8 cellular contexts compared by ENCODE assay signal in genomic region chr3:196096382-196096953, GRCh38. TPM values are rescaled to one million over a fixed set of nuclear protein-coding genes. Genes with fewer than 3 reads are reported as not detected.
A peak's percentile ranks its signal among the peaks of the same experiment; 100 is the strongest.
DNase-seq lines count a peak whose midpoint lies in the region; ATAC-seq and TF ChIP-seq lines count a peak whose summit lies in the region.

No MANE protein-coding gene starts in this region.

- intact Hi-C loops in Panc1 (cut with micrococcal nuclease; ENCODE audit: unreplicated experiment) = no loop called here
- intact Hi-C loops in lower lobe of right lung (cut with DNase I) = no loop called here
- intact Hi-C loops in ovary (cut with DNase I) = no loop called here

- POLR2A ChIA-PET in Panc1 (lab: Charles Lee) = no interaction called here

- H3K27ac ChIP-seq in Panc1 (ENCODE audit: low read length) (no peak overlapping the region), lower lobe of right lung (peak overlapping the region; percentile 33), ovary (no peak overlapping the region)

- H3K4me1 ChIP-seq in Panc1 (ENCODE audit: control insufficient read depth, insufficient read depth, low read length) = no peaks in the 10 kb centered on the region
- no peaks in the 10 kb centered on the region for H3K4me1 ChIP-seq in lower lobe of right lung
- H3K4me1 ChIP-seq in ovary (ENCODE audit: insufficient read depth) = no peaks in the 10 kb centered on the region

- H3K27me3 ChIP-seq in Panc1 (ENCODE audit: control insufficient read depth, insufficient read depth, low read length) (no peaks in the 10 kb centered on the region), lower lobe of right lung (ENCODE audit: low read depth) (no peaks in the 10 kb centered on the region), ovary (no peaks in the 10 kb centered on the region)

- H3K36me3 ChIP-seq in Panc1 (ENCODE audit: control insufficient read depth, insufficient read depth, low read length) (no peaks in the 10 kb centered on the region), lower lobe of right lung (no peaks in the 10 kb centered on the region), ovary (no peaks in the 10 kb centered on the region)

- H3K9me3 ChIP-seq in Panc1 (ENCODE audit: control insufficient read depth, insufficient read depth, low read depth, low read length) (no peaks in the 10 kb centered on the region), lower lobe of right lung (no peaks in the 10 kb centered on the region), ovary (no peaks in the 10 kb centered on the region)

- H3K4me3 ChIP-seq in Panc1 (ENCODE audit: low read depth in 2 of 2, low read length in 2 of 2) (no peak overlapping the region), lower lobe of right lung (no peak overlapping the region), ovary (no peak overlapping the region)

- in situ Hi-C loops in Panc1 (cut with HindIII; ENCODE audit: low pct_unique_long_range_greater_than_20kb, low sequenced_read_pairs) = loop anchor here (25.0 kb wide), 1 partner anchor 91 kb away; no protein-coding TSS in a partner anchor

- CTCF ChIA-PET in Panc1 (lab: Charles Lee) = no interaction called here

- peak; percentile 90 for ATAC-seq in GM18868 (IDR thresholded peaks at IDR 0.05; ENCODE audit: unreplicated experiment)
- ATAC-seq in HG02852 (IDR thresholded peaks at IDR 0.05; ENCODE audit: unreplicated experiment) = peak; percentile 79
- peak; percentile 58; the same call in 1 of the 2 replicates for ATAC-seq in Panc1
- ATAC-seq in lower lobe of right lung = peak in 1 of 2 donors; percentile 43

- TF ChIP-seq POLR2A in ovary (IDR thresholded peaks at IDR 0.05) = no peak

- BruUV-seq in Panc1 (replicated peaks; lab: Mats Ljungman, UMichigan) = no TSS peak

- no peak for TF ChIP-seq EP300 in ovary (IDR thresholded peaks at IDR 0.05)

- WGBS in ovary, 3 donors = 68 to 74% (median 73%) methylated on average over 11 of the region's 11 CpGs

- TF ChIP-seq CTCF in Panc1 (IDR thresholded peaks at IDR 0.05) = no peak
- no peak for TF ChIP-seq CTCF in lower lobe of right lung (IDR thresholded peaks at IDR 0.05)
- TF ChIP-seq CTCF in ovary (IDR thresholded peaks at IDR 0.05) = no peak

- DNase-seq in Panc1 (ENCODE audit: low read depth, low spot score) = no peak
- DNase-seq in lower lobe of right lung = no peak
- no peak for DNase-seq in stimulated activated CD4-positive, alpha-beta T cell treated with anti-CD3 and anti-CD28 coated beads, Interleukin-12 subunit alpha, Interleukin-12 subunit beta, amount 100 ng/mL, for 4 hours
- DNase-seq in ovary = no peak
- no peak for DNase-seq in activated T-cell treated with anti-CD3 and anti-CD28 coated beads for 4 hours
- no peak for DNase-seq in NCI-H446 treated with DMSO at 0.1 percent for 48 hours (lab: John Stamatoyannopoulos, UW)

RNA-seq across cellular contexts. Expression of gene TFRC, which starts 14.6 kb away (rescaled TPM):
- total RNA-seq in Panc1 (2021; ENCODE audit: unreplicated experiment) (604 TPM), lower lobe of right lung (478 TPM), ovary (100 to 1,000 TPM in 6 of 7 donors, 10 to 100 TPM in 1; 83.6 to 348 (median 126) TPM)
- polyA plus RNA-seq in Panc1 (2012; ENCODE audit: insufficient read length) = 179 TPM
- polyA plus RNA-seq in ovary = 10 to 100 TPM; 26.1 to 38.4 TPM
